ENCODE assay signal across 23 cellular contexts in the genomic region with DNA sequence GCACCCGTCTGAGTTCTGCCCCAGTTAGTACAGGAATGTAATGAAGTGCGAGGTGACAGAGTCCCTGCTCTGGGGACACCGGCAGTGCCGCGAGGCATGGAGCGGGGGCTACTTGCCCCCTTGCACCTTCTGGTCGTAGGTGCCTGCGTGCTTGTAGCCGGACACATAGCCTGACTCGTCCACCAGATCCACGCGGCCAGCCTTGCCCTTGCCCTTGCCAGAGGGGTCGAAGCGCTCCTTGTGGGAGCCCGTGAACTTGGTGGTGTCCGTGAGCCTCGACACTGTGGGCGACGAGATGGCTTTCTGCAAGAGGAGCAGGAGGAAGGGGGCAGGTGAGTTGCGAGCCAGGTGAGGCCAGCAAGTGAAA.
"Had no signal": no experiment of that assay in that cellular context is flagged by ENCODE, and none has a peak within 500 bp of the region (broad histone marks: within the 10 kb centered on the region; RNA-seq: fewer than 3 reads in every experiment).

No MANE protein-coding gene starts in this region.

- H3K4me3 Mint-ChIP-seq: activated CD4-positive, alpha-beta memory T cell treated with anti-CD3 and anti-CD28 coated beads for 36 hours; activated naive CD8-positive, alpha-beta T cell treated with anti-CD3 and anti-CD28 coated beads, Interleukin-2, amount 50 U/mL, for 24 hours; brain; immature natural killer cell; nephron progenitor cell; WTC11 had no signal

- H3K79me2 ChIP-seq: hepatocyte, parathyroid adenoma had no signal

- H2AFZ ChIP-seq: hepatocyte, parathyroid adenoma had no signal

- H3K9me3 ChIP-seq: mucosa of descending colon, transverse colon, uterus had no signal

- H3K27me3 ChIP-seq: foreskin keratinocyte, hepatocyte, transverse colon, uterus had no signal

- H3K4me1 Mint-ChIP-seq: activated naive CD8-positive, alpha-beta T cell treated with anti-CD3 and anti-CD28 coated beads, Interleukin-2, amount 50 U/mL, for 24 hours; brain; WTC11 had no signal

- H3K4me3 ChIP-seq: hepatocyte, mucosa of descending colon, transverse colon, uterus had no signal

- H3K27me3 Mint-ChIP-seq: activated CD4-positive, alpha-beta memory T cell treated with anti-CD3 and anti-CD28 coated beads for 36 hours; activated naive CD8-positive, alpha-beta T cell treated with anti-CD3 and anti-CD28 coated beads, Interleukin-2, amount 50 U/mL, for 24 hours; brain had no signal

- DNase-seq: activated CD4-positive, alpha-beta memory T cell treated with anti-CD3 and anti-CD28 coated beads for 36 hours; activated CD4-positive, alpha-beta T cell treated with anti-CD3 and anti-CD28 coated beads for 4 hours; activated gamma-delta T cell; activated naive CD4-positive, alpha-beta T cell treated with anti-CD3 and anti-CD28 coated beads, Interleukin-2, amount 50 U/mL, for 16 hours; activated naive CD8-positive, alpha-beta T cell treated with anti-CD3 and anti-CD28 coated beads, Interleukin-2, amount 50 U/mL, for 24 hours; dermis blood vessel endothelial cell; effector memory CD4-positive, alpha-beta T cell; foreskin keratinocyte; immature natural killer cell; kidney glomerular epithelial cell; mesenchymal stem cell; nephron progenitor cell; nucleus accumbens; stimulated activated CD4-positive, alpha-beta T cell treated with anti-CD3 and anti-CD28 coated beads, Interleukin-4, amount 100 ng/mL, for 24 hours; stimulated activated naive CD8-positive, alpha-beta T cell treated with anti-CD3 and anti-CD28 coated beads, Interleukin-15, Interleukin-2, amounts not matched to agents 100 U/mL and 50 U/mL, for 24 hours; T-helper 9 cell; uterus had no signal

- ATAC-seq: activated naive CD8-positive, alpha-beta T cell treated with anti-CD3 and anti-CD28 coated beads, Interleukin-2, amount 50 U/mL, for 24 hours; foreskin keratinocyte; stimulated activated naive CD8-positive, alpha-beta T cell treated with anti-CD3 and anti-CD28 coated beads, Interleukin-15, Interleukin-2, amounts not matched to agents 100 U/mL and 50 U/mL, for 24 hours had no signal

- H3K4me1 ChIP-seq: foreskin keratinocyte, parathyroid adenoma, uterus had no signal

- H3K27ac Mint-ChIP-seq: activated CD4-positive, alpha-beta memory T cell treated with anti-CD3 and anti-CD28 coated beads for 36 hours; activated naive CD8-positive, alpha-beta T cell treated with anti-CD3 and anti-CD28 coated beads, Interleukin-2, amount 50 U/mL, for 24 hours; brain; immature natural killer cell; nephron progenitor cell; WTC11 had no signal

- H3K27ac ChIP-seq: foreskin keratinocyte, hepatocyte, parathyroid adenoma, uterus had no signal

- H3K4me2 ChIP-seq: hepatocyte had no signal

- H3K36me3 ChIP-seq: transverse colon, uterus had no signal
